23 cellular contexts compared by ENCODE assay signal in the genomic region with DNA sequence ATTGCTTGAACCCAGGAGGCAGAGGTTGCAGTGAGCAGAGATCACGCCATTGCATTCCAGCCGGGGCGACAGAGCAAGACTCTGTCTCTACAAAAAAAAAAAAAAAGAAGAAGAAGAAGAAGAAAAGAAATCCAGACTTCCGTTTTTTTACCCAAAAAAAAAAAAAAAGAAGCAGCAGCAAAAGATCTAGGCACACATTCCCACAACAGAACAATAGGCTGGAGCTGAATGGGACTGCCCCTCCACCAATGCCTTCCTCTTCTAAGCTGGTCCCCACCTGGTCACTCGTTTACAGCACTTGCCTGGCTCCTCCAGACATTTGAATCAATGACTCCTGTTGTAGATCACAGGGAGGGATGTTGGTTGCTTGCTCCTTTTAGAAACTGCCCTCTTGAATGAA. TPM values are rescaled to one million over a fixed set of nuclear protein-coding genes. Genes with fewer than 3 reads are reported as not detected.
DNase-seq lines count a peak whose midpoint lies in the region; ATAC-seq and TF ChIP-seq lines count a peak whose summit lies in the region.
"Had no signal": no experiment of that assay in that cellular context is flagged by ENCODE, and none has a peak within 500 bp of the region (broad histone marks: within the 10 kb centered on the region; RNA-seq: fewer than 3 reads in every experiment).

No MANE protein-coding gene starts in this region.

- no peaks in the 10 kb centered on the region for H3K27me3 Mint-ChIP-seq in activated naive CD4-positive, alpha-beta T cell treated with anti-CD3 and anti-CD28 coated beads, Interleukin-2, amount 50 U/mL, for 24 hours
- no peaks in the 10 kb centered on the region for H3K27me3 Mint-ChIP-seq in activated T-helper 17 cell treated with anti-CD3 and anti-CD28 coated beads, Interleukin-2, amount 50 U/mL, for 72 hours
- peaks cover 17% of the 10 kb centered on the region for H3K27me3 Mint-ChIP-seq in osteocyte (ENCODE audit: unreplicated experiment)

- peaks cover 63% of the 10 kb centered on the region for H3K4me1 Mint-ChIP-seq in activated naive CD4-positive, alpha-beta T cell treated with anti-CD3 and anti-CD28 coated beads, Interleukin-2, amount 50 U/mL, for 24 hours
- H3K4me1 Mint-ChIP-seq in activated T-helper 17 cell treated with anti-CD3 and anti-CD28 coated beads, Interleukin-2, amount 50 U/mL, for 72 hours, result peaks cover 47% of the 10 kb centered on the region
- H3K4me1 Mint-ChIP-seq in osteocyte (ENCODE audit: unreplicated experiment), result peaks cover 24% of the 10 kb centered on the region

- ATAC-seq in activated T-helper 17 cell treated with anti-CD3 and anti-CD28 coated beads, Interleukin-2, amount 50 U/mL, for 72 hours (replicated peaks), result no peak
- ATAC-seq in HG03135 (IDR thresholded peaks at IDR 0.05; ENCODE audit: unreplicated experiment), result no peak
- no peak for ATAC-seq in HG02884 (IDR thresholded peaks at IDR 0.05; ENCODE audit: unreplicated experiment)
- ATAC-seq: foreskin keratinocyte, lower lobe of right lung had no signal

- in situ Hi-C loops in KBM-7 (cut with MboI; ENCODE audit: low pct_unique_long_range_greater_than_20kb, low sequenced_read_pairs), result no loop called here

- peaks cover 3% of the 10 kb centered on the region for H3K36me3 Mint-ChIP-seq in activated naive CD4-positive, alpha-beta T cell treated with anti-CD3 and anti-CD28 coated beads, Interleukin-2, amount 50 U/mL, for 24 hours
- H3K36me3 Mint-ChIP-seq in activated T-helper 17 cell treated with anti-CD3 and anti-CD28 coated beads, Interleukin-2, amount 50 U/mL, for 72 hours (ENCODE audit: low read depth), result peaks cover 38% of the 10 kb centered on the region
- no peaks in the 10 kb centered on the region for H3K36me3 Mint-ChIP-seq in osteocyte (ENCODE audit: unreplicated experiment)

- peak overlapping the region; percentile 23 for H3K4me3 Mint-ChIP-seq in activated naive CD4-positive, alpha-beta T cell treated with anti-CD3 and anti-CD28 coated beads, Interleukin-2, amount 50 U/mL, for 24 hours
- H3K4me3 Mint-ChIP-seq in activated T-helper 17 cell treated with anti-CD3 and anti-CD28 coated beads, Interleukin-2, amount 50 U/mL, for 72 hours, result peak overlapping the region; percentile 31
- peak overlapping the region; percentile 26 for H3K4me3 Mint-ChIP-seq in osteocyte (ENCODE audit: unreplicated experiment)

- DNase-seq in activated naive CD4-positive, alpha-beta T cell treated with Interleukin-2 at 50 U/mL for 16 hours, result no peak
- DNase-seq in KBM-7 (peak; percentile 83), osteocyte (ENCODE audit: extremely low spot score, unreplicated experiment) (no peak), NCI-H82 treated with DMSO at 0.1 percent for 48 hours (lab: John Stamatoyannopoulos, UW; ENCODE audit: unreplicated experiment) (no peak)
- DNase-seq: activated CD4-positive, alpha-beta T cell treated with anti-CD3 and anti-CD28 coated beads, Interleukin-2, amount 50 U/mL, for 48 hours; DMS79; dorsolateral prefrontal cortex; foreskin keratinocyte; HCEC 1CT; islet precursor cell; lower lobe of right lung; NCI-H2029 treated with DMSO at 0.1 percent for 48 hours; SW 1271; uterus had no signal

- no peaks in the 10 kb centered on the region for H3K9me3 Mint-ChIP-seq in activated naive CD4-positive, alpha-beta T cell treated with anti-CD3 and anti-CD28 coated beads, Interleukin-2, amount 50 U/mL, for 24 hours
- no peaks in the 10 kb centered on the region for H3K9me3 Mint-ChIP-seq in activated T-helper 17 cell treated with anti-CD3 and anti-CD28 coated beads, Interleukin-2, amount 50 U/mL, for 72 hours
- no peaks in the 10 kb centered on the region for H3K9me3 Mint-ChIP-seq in osteocyte (ENCODE audit: unreplicated experiment)

- H3K27ac Mint-ChIP-seq in activated naive CD4-positive, alpha-beta T cell treated with anti-CD3 and anti-CD28 coated beads, Interleukin-2, amount 50 U/mL, for 24 hours, result no peak overlapping the region
- H3K27ac Mint-ChIP-seq in activated T-helper 17 cell treated with anti-CD3 and anti-CD28 coated beads, Interleukin-2, amount 50 U/mL, for 72 hours, result no peak overlapping the region
- no peak overlapping the region for H3K27ac Mint-ChIP-seq in osteocyte (ENCODE audit: unreplicated experiment)

- no peak for TF ChIP-seq CTCF in osteocyte (IDR thresholded peaks at IDR 0.05)

RNA-seq across cellular contexts. Expression of a gene that starts 1.6 kb away (rescaled TPM):
- 100 to 1,000 TPM in 1 of 2 donors, 10 to 100 TPM in 1; 94.3 to 122 TPM for total RNA-seq in activated T-helper 17 cell treated with anti-CD3 and anti-CD28 coated beads, Interleukin-2, amount 50 U/mL, for 72 hours
- 102 and 109 TPM in 2 replicates for total RNA-seq in osteocyte

RNA-seq across cellular contexts. Expression of a gene that starts 4.6 kb away (rescaled TPM):
- total RNA-seq in activated T-helper 17 cell treated with anti-CD3 and anti-CD28 coated beads, Interleukin-2, amount 50 U/mL, for 72 hours, result 100 to 1,000 TPM in 1 of 2 donors, 10 to 100 TPM in 1; 45.5 to 102 TPM
- total RNA-seq in osteocyte, result 6.2 and 7.4 TPM in 2 replicates

RNA-seq across cellular contexts. Expression of a gene that starts 31.1 kb away (rescaled TPM):
- 1 to 10 TPM in 1 of 2 donors, under 1 TPM in 1; 0.56 to 1.1 TPM for total RNA-seq in activated T-helper 17 cell treated with anti-CD3 and anti-CD28 coated beads, Interleukin-2, amount 50 U/mL, for 72 hours
- not detected in 2 replicates for total RNA-seq in osteocyte
- total RNA-seq: cardiac septum, dorsolateral prefrontal cortex, foreskin keratinocyte, hepatocyte, lower lobe of right lung, NCI-H460, pulmonary artery endothelial cell, smooth muscle cell, uterus had no signal

RNA-seq across cellular contexts. Expression of a gene that starts 41.4 kb away (rescaled TPM):
- total RNA-seq in activated T-helper 17 cell treated with anti-CD3 and anti-CD28 coated beads, Interleukin-2, amount 50 U/mL, for 72 hours, result 10 to 100 TPM; 21.9 to 26.0 TPM
- 10.7 and 11.1 TPM in 2 replicates for total RNA-seq in osteocyte

RNA-seq across cellular contexts. Expression of a gene that starts 47.4 kb away (rescaled TPM):
- total RNA-seq in activated T-helper 17 cell treated with anti-CD3 and anti-CD28 coated beads, Interleukin-2, amount 50 U/mL, for 72 hours, result not detected
- not detected in 2 replicates for total RNA-seq in osteocyte
- total RNA-seq: cardiac septum, dorsolateral prefrontal cortex, foreskin keratinocyte, hepatocyte, lower lobe of right lung, NCI-H460, pulmonary artery endothelial cell, smooth muscle cell, uterus had no signal
